In genomic region chr12:90305379-90305778, GRCh38 we compare ENCODE assay signal across 25 cellular contexts.
DNase-seq lines count a peak whose midpoint lies in the region; ATAC-seq and TF ChIP-seq lines count a peak whose summit lies in the region.
"Had no signal": no experiment of that assay in that cellular context is flagged by ENCODE, and none has a peak within 500 bp of the region (broad histone marks: within the 10 kb centered on the region; RNA-seq: fewer than 3 reads in every experiment).

No MANE protein-coding gene starts in this region.

- no peaks in the 10 kb centered on the region for H3K9me3 ChIP-seq in effector memory CD4-positive, alpha-beta T cell (ENCODE audit: control insufficient read depth, low read length)
- no peaks in the 10 kb centered on the region for H3K9me3 ChIP-seq in ovary
- H3K9me3 ChIP-seq: lower lobe of right lung had no signal

- no peak for TF ChIP-seq EP300 in ovary (IDR thresholded peaks at IDR 0.05)

- H3K4me1 Mint-ChIP-seq in mesothelial cell of epicardium = peaks cover 34% of the 10 kb centered on the region
- H3K4me1 Mint-ChIP-seq: activated naive CD8-positive, alpha-beta T cell treated with anti-CD3 and anti-CD28 coated beads, Interleukin-2, amount 50 U/mL, for 24 hours; B cell; stimulated activated effector memory CD8-positive, alpha-beta T cell treated with anti-CD3 and anti-CD28 coated beads, Interleukin-12 subunit alpha, Interleukin-12 subunit beta, amount 100 ng/mL, for 72 hours had no signal

- no peak for TF ChIP-seq POLR2A in ovary (IDR thresholded peaks at IDR 0.05)

- no peaks in the 10 kb centered on the region for H3K9me3 Mint-ChIP-seq in mesothelial cell of epicardium
- H3K9me3 Mint-ChIP-seq: activated CD8-positive, alpha-beta T cell treated with anti-CD3 and anti-CD28 coated beads for 36 hours; activated naive CD8-positive, alpha-beta T cell treated with anti-CD3 and anti-CD28 coated beads, Interleukin-2, amount 50 U/mL, for 24 hours; stimulated activated effector memory CD8-positive, alpha-beta T cell treated with anti-CD3 and anti-CD28 coated beads, Interleukin-12 subunit alpha, Interleukin-12 subunit beta, amount 100 ng/mL, for 72 hours had no signal

- ATAC-seq in esophagus mucosa (peak; percentile 65), HG02840 (IDR thresholded peaks at IDR 0.05; ENCODE audit: low FRiP score, unreplicated experiment) (no peak)
- ATAC-seq: activated CD8-positive, alpha-beta T cell treated with anti-CD3 and anti-CD28 coated beads for 36 hours; activated naive CD8-positive, alpha-beta T cell treated with anti-CD3 and anti-CD28 coated beads, Interleukin-2, amount 50 U/mL, for 24 hours; GM12878; lower lobe of right lung; stimulated activated effector memory CD8-positive, alpha-beta T cell treated with anti-CD3 and anti-CD28 coated beads, Interleukin-12 subunit alpha, Interleukin-12 subunit beta, amount 100 ng/mL, for 72 hours had no signal

- TF ChIP-seq CTCF in mesothelial cell of epicardium (IDR thresholded peaks at IDR 0.05; ENCODE audit: unreplicated experiment) (no peak), ovary (IDR thresholded peaks at IDR 0.05) (no peak)

- DNase-seq in DMS53 (lab: John Stamatoyannopoulos, UW) (peak; percentile 56), LoVo (ENCODE audit: low spot score) (peak; percentile 23), mesothelial cell of epicardium (ENCODE audit: low spot score in 2 of 2, unreplicated experiment in 2 of 2) (no peak), ovary (no peak)
- DNase-seq in effector memory CD4-positive, alpha-beta T cell = no peak
- DNase-seq in activated CD4-positive, alpha-beta T cell treated with anti-CD3 and anti-CD28 coated beads, Interleukin-2, amount 50 U/mL, for 1 hour = no peak
- DNase-seq: activated CD4-positive, CD25-positive, alpha-beta regulatory T cell treated with anti-CD3 and anti-CD28 coated beads, Interleukin-2, amount 50 U/mL, for 72 hours; activated CD8-positive, alpha-beta T cell treated with anti-CD3 and anti-CD28 coated beads for 36 hours; activated effector memory CD4-positive, alpha-beta T cell treated with anti-CD3 and anti-CD28 coated beads, Interleukin-2, amount 50 U/mL, for 16 hours; activated naive CD8-positive, alpha-beta T cell treated with anti-CD3 and anti-CD28 coated beads, Interleukin-2, amount 50 U/mL, for 24 hours; DMS79 treated with DMSO at 0.1 percent for 48 hours; erythroblast; foreskin melanocyte; KG1; lower lobe of right lung; NCI-H2171 treated with DMSO at 0.1 percent for 48 hours; NCI-H524 treated with DMSO at 0.1 percent for 48 hours; stimulated activated CD4-positive, alpha-beta T cell treated with anti-CD3 and anti-CD28 coated beads, Interleukin-2, amount 100 ng/mL, for 48 hours; T-helper 1 cell had no signal

- peak overlapping the region; percentile 79 for H3K27ac Mint-ChIP-seq in mesothelial cell of epicardium
- H3K27ac Mint-ChIP-seq: activated CD8-positive, alpha-beta T cell treated with anti-CD3 and anti-CD28 coated beads for 36 hours; activated naive CD8-positive, alpha-beta T cell treated with anti-CD3 and anti-CD28 coated beads, Interleukin-2, amount 50 U/mL, for 24 hours; B cell; stimulated activated effector memory CD8-positive, alpha-beta T cell treated with anti-CD3 and anti-CD28 coated beads, Interleukin-12 subunit alpha, Interleukin-12 subunit beta, amount 100 ng/mL, for 72 hours had no signal

- no peak overlapping the region for H3K4me3 ChIP-seq in effector memory CD4-positive, alpha-beta T cell (ENCODE audit: insufficient read depth, low read depth, low read length, poor library complexity, severe bottlenecking)
- H3K4me3 ChIP-seq in ovary = no peak overlapping the region
- H3K4me3 ChIP-seq: GM12878, lower lobe of right lung, smooth muscle cell had no signal

- H3K4me1 ChIP-seq in effector memory CD4-positive, alpha-beta T cell (ENCODE audit: control insufficient read depth, insufficient read depth, low read length, poor library complexity, severe bottlenecking) = no peaks in the 10 kb centered on the region
- H3K4me1 ChIP-seq in ovary (ENCODE audit: insufficient read depth) = no peaks in the 10 kb centered on the region
- H3K4me1 ChIP-seq: lower lobe of right lung had no signal

- no peak overlapping the region for H3K27ac ChIP-seq in effector memory CD4-positive, alpha-beta T cell (ENCODE audit: insufficient read depth, low read length, poor library complexity, severe bottlenecking)
- H3K27ac ChIP-seq in ovary = no peak overlapping the region
- H3K27ac ChIP-seq: lower lobe of right lung had no signal

- intact Hi-C loops in ovary (cut with DNase I) = no loop called here

- WGBS in ovary, 3 donors = 83 to 91% (median 89%) methylated on average over 3 of the region's 3 CpGs

- no peaks in the 10 kb centered on the region for H3K36me3 ChIP-seq in effector memory CD4-positive, alpha-beta T cell (ENCODE audit: control insufficient read depth, insufficient read depth, low read length)
- H3K36me3 ChIP-seq in ovary = no peaks in the 10 kb centered on the region
- H3K36me3 ChIP-seq: lower lobe of right lung had no signal

- H3K36me3 Mint-ChIP-seq in mesothelial cell of epicardium = peaks cover 2% of the 10 kb centered on the region
- H3K36me3 Mint-ChIP-seq: stimulated activated effector memory CD8-positive, alpha-beta T cell treated with anti-CD3 and anti-CD28 coated beads, Interleukin-12 subunit alpha, Interleukin-12 subunit beta, amount 100 ng/mL, for 72 hours had no signal

- H3K4me3 Mint-ChIP-seq in mesothelial cell of epicardium = no peak overlapping the region
- H3K4me3 Mint-ChIP-seq: activated CD8-positive, alpha-beta T cell treated with anti-CD3 and anti-CD28 coated beads for 36 hours; activated naive CD8-positive, alpha-beta T cell treated with anti-CD3 and anti-CD28 coated beads, Interleukin-2, amount 50 U/mL, for 24 hours; B cell; stimulated activated effector memory CD8-positive, alpha-beta T cell treated with anti-CD3 and anti-CD28 coated beads, Interleukin-12 subunit alpha, Interleukin-12 subunit beta, amount 100 ng/mL, for 72 hours had no signal

- no peaks in the 10 kb centered on the region for H3K27me3 Mint-ChIP-seq in mesothelial cell of epicardium (ENCODE audit: low read depth)

- H3K27me3 ChIP-seq in effector memory CD4-positive, alpha-beta T cell (replicated peaks; ENCODE audit: control insufficient read depth, insufficient read depth, low read length, poor library complexity, severe bottlenecking) = no peaks in the 10 kb centered on the region
- no peaks in the 10 kb centered on the region for H3K27me3 ChIP-seq in ovary

Comparison
In these comparisons a context has a peak if more than half of its experiments do, and no peak if none do; other contexts are left out.
1. DNase-seq: peak in DMS53 (single experiment) and LoVo (single experiment); none in mesothelial cell of epicardium (0 of 2), effector memory CD4-positive, alpha-beta T cell (0 of 3), ovary (0 of 5) and activated CD4-positive, alpha-beta T cell treated with anti-CD3 and anti-CD28 coated beads, Interleukin-2, amount 50 U/mL, for 1 hour (single experiment).